Comparison of ENCODE assay signal across 19 cellular contexts in genomic region chr16:17372383-17372782, GRCh38.
DNase-seq lines count a peak whose midpoint lies in the region; ATAC-seq and TF ChIP-seq lines count a peak whose summit lies in the region.
"Had no signal": no experiment of that assay in that cellular context is flagged by ENCODE, and none has a peak within 500 bp of the region (broad histone marks: within the 10 kb centered on the region; RNA-seq: fewer than 3 reads in every experiment).

No MANE protein-coding gene starts in this region.

- H3K9me3 Mint-ChIP-seq in T-helper 2 cell treated with Interferon-gamma antibody and Interleukin-4, amounts not matched to agents 5 μg/mL and 100 μg/mL, for 36 hours: no peaks in the 10 kb centered on the region
- H3K9me3 Mint-ChIP-seq in naive B cell: peaks cover 0 to under 1% (median 0%) of the 10 kb centered on the region in 7 donors
- peaks cover under 1% of the 10 kb centered on the region for H3K9me3 Mint-ChIP-seq in stimulated activated memory B cell treated with anti-CD40 and anti-IgM and Interleukin-4, amounts not matched to agents 10 μg/mL and 1 μg/mL and 100 μg/mL, for 72 hours
- H3K9me3 Mint-ChIP-seq: CD14-positive monocyte, endodermal cell had no signal

- peaks cover 25% of the 10 kb centered on the region for H3K36me3 Mint-ChIP-seq in T-helper 2 cell treated with Interferon-gamma antibody and Interleukin-4, amounts not matched to agents 5 μg/mL and 100 μg/mL, for 36 hours (ENCODE audit: low read depth)
- peaks cover under 1% of the 10 kb centered on the region in 2 donors for H3K36me3 Mint-ChIP-seq in naive B cell
- peaks cover 8% of the 10 kb centered on the region for H3K36me3 Mint-ChIP-seq in stimulated activated memory B cell treated with anti-CD40 and anti-IgM and Interleukin-4, amounts not matched to agents 10 μg/mL and 1 μg/mL and 100 μg/mL, for 72 hours

- TF ChIP-seq EP300 in Ishikawa (IDR thresholded peaks at IDR 0.05; ENCODE audit: borderline replicate concordance): no peak

- no peak for TF ChIP-seq RAD21 in Ishikawa (IDR thresholded peaks at IDR 0.05; ENCODE audit: low read depth)

- no peak overlapping the region for H3K4me3 Mint-ChIP-seq in T-helper 2 cell treated with Interferon-gamma antibody and Interleukin-4, amounts not matched to agents 5 μg/mL and 100 μg/mL, for 36 hours
- no peak overlapping the region for H3K4me3 Mint-ChIP-seq in naive B cell
- no peak overlapping the region for H3K4me3 Mint-ChIP-seq in stimulated activated memory B cell treated with anti-CD40 and anti-IgM and Interleukin-4, amounts not matched to agents 10 μg/mL and 1 μg/mL and 100 μg/mL, for 72 hours
- H3K4me3 Mint-ChIP-seq: CD14-positive monocyte, endodermal cell had no signal

- no peak for DNase-seq in T-helper 2 cell treated with Interferon-gamma antibody and Interleukin-4, amounts not matched to agents 5 μg/mL and 100 μg/mL, for 36 hours (ENCODE audit: low spot score)
- DNase-seq in T-helper 2 cell (no peak), astrocyte of the hippocampus (ENCODE audit: low read depth, low spot score) (peak; percentile 51), naive B cell (no peak)
- DNase-seq: activated CD4-positive, CD25-positive, alpha-beta regulatory T cell treated with anti-CD3 and anti-CD28 coated beads, Interleukin-2, amount 50 U/mL, for 72 hours; activated effector memory CD4-positive, alpha-beta T cell treated with anti-CD3 and anti-CD28 coated beads, Interleukin-2, amount 50 U/mL, for 16 hours; anterior cingulate cortex; cerebellar nuclear complex; DMS79; endodermal cell; hippocampal formation; NCI-H187; NCI-H446; retina had no signal

- no peaks in the 10 kb centered on the region for H3K27me3 Mint-ChIP-seq in T-helper 2 cell treated with Interferon-gamma antibody and Interleukin-4, amounts not matched to agents 5 μg/mL and 100 μg/mL, for 36 hours (ENCODE audit: low read depth)
- H3K27me3 Mint-ChIP-seq in naive B cell: no peaks in the 10 kb centered on the region
- H3K27me3 Mint-ChIP-seq in stimulated activated memory B cell treated with anti-CD40 and anti-IgM and Interleukin-4, amounts not matched to agents 10 μg/mL and 1 μg/mL and 100 μg/mL, for 72 hours: no peaks in the 10 kb centered on the region

- H3K27ac Mint-ChIP-seq in T-helper 2 cell treated with Interferon-gamma antibody and Interleukin-4, amounts not matched to agents 5 μg/mL and 100 μg/mL, for 36 hours: peak overlapping the region; percentile 8
- H3K27ac Mint-ChIP-seq in naive B cell: peak overlapping the region in 4 of 6 donors; percentile 9 to 99 (median 55)
- H3K27ac Mint-ChIP-seq in stimulated activated memory B cell treated with anti-CD40 and anti-IgM and Interleukin-4, amounts not matched to agents 10 μg/mL and 1 μg/mL and 100 μg/mL, for 72 hours: no peak overlapping the region
- H3K27ac Mint-ChIP-seq: endodermal cell had no signal

- ATAC-seq in naive B cell (ENCODE audit: low read depth in 2 of 2): no peak
- ATAC-seq in HG02763 (IDR thresholded peaks at IDR 0.05; ENCODE audit: unreplicated experiment): no peak
- ATAC-seq in GM19455 (IDR thresholded peaks at IDR 0.05; ENCODE audit: unreplicated experiment): no peak
- ATAC-seq in stimulated activated memory B cell treated with anti-CD40 and anti-IgM and Interleukin-4, amounts not matched to agents 10 μg/mL and 1 μg/mL and 100 μg/mL, for 72 hours: no peak

- peaks cover 72% of the 10 kb centered on the region for H3K4me1 Mint-ChIP-seq in T-helper 2 cell treated with Interferon-gamma antibody and Interleukin-4, amounts not matched to agents 5 μg/mL and 100 μg/mL, for 36 hours (ENCODE audit: low read depth)
- peaks cover 70 to 97% (median 81%) of the 10 kb centered on the region in 3 donors for H3K4me1 Mint-ChIP-seq in naive B cell
- H3K4me1 Mint-ChIP-seq in stimulated activated memory B cell treated with anti-CD40 and anti-IgM and Interleukin-4, amounts not matched to agents 10 μg/mL and 1 μg/mL and 100 μg/mL, for 72 hours: peaks cover 83% of the 10 kb centered on the region

TF ChIP-seq in Ishikawa, 13 proteins besides CTCF, POLR2A, EP300 and RAD21:
- TF ChIP-seq FOXM1 (IDR thresholded peaks at IDR 0.05; ENCODE audit: borderline replicate concordance, low read depth) (no peak), REST (IDR thresholded peaks at IDR 0.05; ENCODE audit: low read depth) (peak; percentile 75), TEAD4 (IDR thresholded peaks at IDR 0.05) (no peak), TCF12 (IDR thresholded peaks at IDR 0.05; ENCODE audit: low read depth) (no peak)
TF ChIP-seq in Ishikawa: peak in this region for 1.
